8 cellular contexts compared by ENCODE assay signal in the genomic region with DNA sequence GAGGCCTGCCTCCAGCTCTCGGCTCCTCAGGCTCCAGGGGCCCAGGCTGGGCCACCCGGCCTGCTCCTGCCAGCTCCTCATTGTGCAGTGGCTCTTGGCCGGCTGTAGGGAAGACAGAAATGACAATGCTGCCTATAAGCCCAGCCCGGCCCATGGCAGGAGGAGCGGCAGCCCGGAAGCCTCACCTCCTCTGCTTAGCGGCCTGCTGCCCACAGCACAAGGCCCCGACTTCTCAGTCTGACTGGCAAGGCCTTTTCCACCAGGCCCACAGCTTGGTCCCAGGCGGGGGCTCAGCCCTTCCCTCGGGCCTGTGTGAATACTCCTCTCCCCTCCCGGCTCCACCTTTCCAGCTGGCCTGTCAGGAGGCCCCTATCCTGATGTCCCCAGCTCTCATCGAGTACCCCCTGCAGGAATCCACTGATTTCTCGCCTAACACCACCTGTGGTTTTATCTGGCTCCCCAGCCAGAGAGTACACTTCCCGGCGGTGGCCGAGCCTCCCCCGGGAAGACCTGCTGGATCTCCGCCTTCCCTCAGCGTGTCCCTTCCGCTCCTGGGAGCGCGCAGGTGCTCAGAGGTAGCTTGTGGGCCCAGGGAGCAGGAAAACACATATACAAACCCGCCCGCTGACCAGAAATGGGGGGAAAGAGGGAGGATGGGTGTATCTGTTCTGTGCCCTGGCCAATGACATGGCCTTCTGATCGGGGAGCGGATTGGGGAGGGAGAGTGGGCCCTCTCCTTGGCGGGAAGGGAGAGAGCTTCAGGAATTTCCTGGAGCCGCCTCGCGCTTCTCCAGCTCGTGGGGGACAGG. TPM values are rescaled to one million over a fixed set of nuclear protein-coding genes. Genes with fewer than 3 reads are reported as not detected.
A peak's percentile ranks its signal among the peaks of the same experiment; 100 is the strongest.
DNase-seq lines count a peak whose midpoint lies in the region; ATAC-seq and TF ChIP-seq lines count a peak whose summit lies in the region.

No MANE protein-coding gene starts in this region.

- CTCF ChIA-PET in activated naive CD4-positive, alpha-beta T cell treated with anti-CD3 and anti-CD28 coated beads for 36 hours (lab: Charles Lee), result interaction anchor here (0.6 to 1.2 kb wide), 6 partner anchors 15 to 150 kb away, joined by 3 to 6 read pairs (median 4); no protein-coding TSS in a partner anchor
- CTCF ChIA-PET in Panc1 (lab: Charles Lee), result interaction anchor here (0.8 kb wide), 1 partner anchor 113 kb away, joined by 3 read pairs; no protein-coding TSS in a partner anchor

- BruUV-seq in Panc1 (replicated peaks; lab: Mats Ljungman, UMichigan), result TSS peak; percentile 29

- in situ Hi-C loops in Panc1 (cut with HindIII; ENCODE audit: low pct_unique_long_range_greater_than_20kb, low sequenced_read_pairs), result no loop called here

- H3K27ac ChIP-seq in Panc1 (ENCODE audit: low read length) (peak overlapping the region; percentile 94), body of pancreas (peak overlapping the region; percentile 73 to 97 (median 90))

- no peaks in the 10 kb centered on the region for H3K9me3 ChIP-seq in Panc1 (ENCODE audit: control insufficient read depth, insufficient read depth, low read depth, low read length)
- H3K9me3 ChIP-seq in body of pancreas, result no peaks in the 10 kb centered on the region

- 3 to 5% methylated on average over 18 to 30 of the region's 31 CpGs for WGBS in body of pancreas, 2 donors

- H3K4me1 Mint-ChIP-seq in activated naive CD4-positive, alpha-beta T cell treated with anti-CD3 and anti-CD28 coated beads for 36 hours (ENCODE audit: low read depth), result peaks cover 13% of the 10 kb centered on the region
- peaks cover 21 to 24% of the 10 kb centered on the region in 2 donors for H3K4me1 Mint-ChIP-seq in immature natural killer cell

- intact Hi-C loops in activated naive CD4-positive, alpha-beta T cell treated with anti-CD3 and anti-CD28 coated beads for 36 hours (cut with micrococcal nuclease), result loop anchor here (1.0 to 5.0 kb wide), 6 partner anchors 29 to 331 kb away; partner anchors contain the start of genes FASTKD5, MRPS26, OXT and PTPRA
- intact Hi-C loops in Panc1 (cut with micrococcal nuclease; ENCODE audit: unreplicated experiment) (no loop called here), body of pancreas (cut with DNase I) (no loop called here)

- H3K4me3 ChIP-seq in Panc1 (ENCODE audit: low read depth in 2 of 2, low read length in 2 of 2), result peak overlapping the region; percentile 91 to 97
- H3K4me3 ChIP-seq in body of pancreas, result peak overlapping the region; percentile 56 to 95

- ATAC-seq in HG03103 (IDR thresholded peaks at IDR 0.05; ENCODE audit: low read depth, unreplicated experiment) (peak; percentile 19), Panc1 (peak; percentile 48), body of pancreas (peak; percentile 31)

- TF ChIP-seq CTCF in Panc1 (IDR thresholded peaks at IDR 0.05), result no peak
- TF ChIP-seq CTCF in body of pancreas (IDR thresholded peaks at IDR 0.05), result no peak

- H3K4me1 ChIP-seq in Panc1 (ENCODE audit: control insufficient read depth, insufficient read depth, low read length) (peaks cover 4% of the 10 kb centered on the region; the same call in 1 of the 2 replicates), body of pancreas (peaks cover 19% of the 10 kb centered on the region)

- H3K27me3 ChIP-seq in Panc1 (ENCODE audit: control insufficient read depth, insufficient read depth, low read length) (no peaks in the 10 kb centered on the region), body of pancreas (no peaks in the 10 kb centered on the region)

- DNase-seq in activated naive CD4-positive, alpha-beta T cell treated with anti-CD3 and anti-CD28 coated beads for 36 hours, result peak; percentile 42
- no peak for DNase-seq in activated naive CD4-positive, alpha-beta T cell (lab: John Stamatoyannopoulos, UW)
- DNase-seq in Panc1 (ENCODE audit: low read depth, low spot score) (no peak), body of pancreas (peak; percentile 36 to 54 (median 42)), immature natural killer cell (peak; percentile 7 to 14 (median 13)), mesenteric fat pad (ENCODE audit: low spot score) (no peak)
- peak; percentile 56 for DNase-seq in stimulated activated CD4-positive, alpha-beta T cell treated with anti-CD3 and anti-CD28 coated beads, Interleukin-15, amount 100 ng/mL, for 24 hours

- TF ChIP-seq POLR2A in body of pancreas (IDR thresholded peaks at IDR 0.05), result no peak

- no peaks in the 10 kb centered on the region for H3K27me3 Mint-ChIP-seq in activated naive CD4-positive, alpha-beta T cell treated with anti-CD3 and anti-CD28 coated beads for 36 hours (ENCODE audit: low read depth)
- H3K27me3 Mint-ChIP-seq in immature natural killer cell (ENCODE audit: low read depth in 3 of 3), result peaks cover 5 to 6% (median 6%) of the 10 kb centered on the region in 3 donors

- peak overlapping the region; percentile 97 for H3K27ac Mint-ChIP-seq in activated naive CD4-positive, alpha-beta T cell treated with anti-CD3 and anti-CD28 coated beads for 36 hours
- peak overlapping the region; percentile 86 to 96 (median 92) for H3K27ac Mint-ChIP-seq in immature natural killer cell

- POLR2A ChIA-PET in Panc1 (lab: Charles Lee), result interaction anchor here (0.6 kb wide), 1 partner anchor 15 kb away, joined by 5 read pairs; no protein-coding TSS in a partner anchor

- H3K36me3 ChIP-seq in Panc1 (ENCODE audit: control insufficient read depth, insufficient read depth, low read length), result peaks cover 3% of the 10 kb centered on the region; the same call in 1 of the 2 replicates
- H3K36me3 ChIP-seq in body of pancreas (replicated peaks in 1 of 2; ENCODE audit: insufficient read depth in 1 of 2, low read depth in 2 of 2), result peaks cover 6 to 16% of the 10 kb centered on the region in 2 donors

- H3K4me3 Mint-ChIP-seq in activated naive CD4-positive, alpha-beta T cell treated with anti-CD3 and anti-CD28 coated beads for 36 hours, result peak overlapping the region; percentile 97
- H3K4me3 Mint-ChIP-seq in immature natural killer cell, result peak overlapping the region; percentile 92 to 96 (median 94)

- peaks cover 26% of the 10 kb centered on the region for H3K36me3 Mint-ChIP-seq in activated naive CD4-positive, alpha-beta T cell treated with anti-CD3 and anti-CD28 coated beads for 36 hours (ENCODE audit: low read depth)
- peaks cover 4 to 18% (median 9%) of the 10 kb centered on the region in 3 donors for H3K36me3 Mint-ChIP-seq in immature natural killer cell

- H3K9me3 Mint-ChIP-seq in activated naive CD4-positive, alpha-beta T cell treated with anti-CD3 and anti-CD28 coated beads for 36 hours, result no peaks in the 10 kb centered on the region
- no peaks in the 10 kb centered on the region for H3K9me3 Mint-ChIP-seq in immature natural killer cell

RNA-seq across cellular contexts. Expression of gene DDRGK1, which starts 1.0 kb away (rescaled TPM):
- 10 to 100 TPM; 78.2 to 79.5 TPM for total RNA-seq in activated naive CD4-positive, alpha-beta T cell treated with anti-CD3 and anti-CD28 coated beads for 36 hours
- total RNA-seq in Panc1 (2021; ENCODE audit: unreplicated experiment) (65.5 TPM), body of pancreas (10 to 100 TPM; 64.3 to 82.8 TPM), mesenteric fat pad (59.3 TPM)
- polyA plus RNA-seq in Panc1 (2012; ENCODE audit: insufficient read length), result 101 TPM
- polyA plus RNA-seq in immature natural killer cell, result 10 to 100 TPM; 45.6 to 63.1 (median 48.0) TPM

RNA-seq across cellular contexts. Expression of gene ITPA, which starts 5.8 kb away (rescaled TPM):
- total RNA-seq in activated naive CD4-positive, alpha-beta T cell treated with anti-CD3 and anti-CD28 coated beads for 36 hours, result 10 to 100 TPM; 38.2 to 42.1 TPM
- total RNA-seq in Panc1 (2021; ENCODE audit: unreplicated experiment), result 107 TPM
- 111 TPM for polyA plus RNA-seq in Panc1 (2012; ENCODE audit: insufficient read length)
- total RNA-seq in body of pancreas, result 10 to 100 TPM; 31.4 to 36.3 TPM
- polyA plus RNA-seq in immature natural killer cell, result 10 to 100 TPM; 75.0 to 84.5 (median 76.3) TPM
- total RNA-seq in mesenteric fat pad, result 38.0 TPM

RNA-seq across cellular contexts. Expression of gene LZTS3, which starts 30.2 kb away (rescaled TPM):
- 1 to 10 TPM; 1.2 to 1.4 TPM for total RNA-seq in activated naive CD4-positive, alpha-beta T cell treated with anti-CD3 and anti-CD28 coated beads for 36 hours
- 5.2 TPM for total RNA-seq in Panc1 (2021; ENCODE audit: unreplicated experiment)
- polyA plus RNA-seq in Panc1 (2012; ENCODE audit: insufficient read length), result 7.8 TPM
- total RNA-seq in body of pancreas, result 10 to 100 TPM; 38.4 to 72.2 TPM
- not detected for polyA plus RNA-seq in immature natural killer cell
- 6.2 TPM for total RNA-seq in mesenteric fat pad

RNA-seq across cellular contexts. Expression of gene SLC4A11, which starts 35.5 kb away (rescaled TPM):
- under 1 TPM; 0.72 to 0.91 TPM for total RNA-seq in activated naive CD4-positive, alpha-beta T cell treated with anti-CD3 and anti-CD28 coated beads for 36 hours
- total RNA-seq in Panc1 (2021; ENCODE audit: unreplicated experiment), result 144 TPM
- 276 TPM for polyA plus RNA-seq in Panc1 (2012; ENCODE audit: insufficient read length)
- under 1 TPM in 1 of 2 donors, not detected in 1; 0.52 TPM for total RNA-seq in body of pancreas
- not detected for polyA plus RNA-seq in immature natural killer cell
- total RNA-seq in mesenteric fat pad, result 1.2 TPM

RNA-seq across cellular contexts. Expression of gene FASTKD5, which starts 43.9 kb away (rescaled TPM):
- 10 to 100 TPM; 11.8 to 12.0 TPM for total RNA-seq in activated naive CD4-positive, alpha-beta T cell treated with anti-CD3 and anti-CD28 coated beads for 36 hours
- total RNA-seq in Panc1 (2021; ENCODE audit: unreplicated experiment), result 16.3 TPM
- 8.2 TPM for polyA plus RNA-seq in Panc1 (2012; ENCODE audit: insufficient read length)
- total RNA-seq in body of pancreas, result 1 to 10 TPM; 7.0 to 7.3 TPM
- polyA plus RNA-seq in immature natural killer cell, result 10 to 100 TPM; 12.2 to 26.5 (median 20.5) TPM
- 15.4 TPM for total RNA-seq in mesenteric fat pad

Comparison
In these comparisons a context has a peak if more than half of its experiments do, and no peak if none do; other contexts are left out.
1. DNase-seq: peak in activated naive CD4-positive, alpha-beta T cell treated with anti-CD3 and anti-CD28 coated beads for 36 hours (single experiment), body of pancreas (4 of 4), immature natural killer cell (3 of 3) and stimulated activated CD4-positive, alpha-beta T cell treated with anti-CD3 and anti-CD28 coated beads, Interleukin-15, amount 100 ng/mL, for 24 hours (single experiment); none in activated naive CD4-positive, alpha-beta T cell (0 of 4), Panc1 (single experiment) and mesenteric fat pad (single experiment).
2. Peak in every context shown above with its lines, with median percentiles within 50 percentile points of each other: ATAC-seq.